In genomic region chr1:227303662-227304061, GRCh38 we compare ENCODE assay signal across 8 cellular contexts.
"Had no signal": no experiment of that assay in that cellular context is flagged by ENCODE, and none has a peak within 500 bp of the region (broad histone marks: within the 10 kb centered on the region; RNA-seq: fewer than 3 reads in every experiment).

No MANE protein-coding gene starts in this region.

- H3K36me3 ChIP-seq: HAP-1 had no signal

- H3K4me3 Mint-ChIP-seq: GM23338 had no signal

- H3K9me3 Mint-ChIP-seq: GM23338 had no signal

- ATAC-seq: GM23338, HCT116 had no signal

- H3K4me3 ChIP-seq: GM23338, HAP-1, K562 had no signal

- H3K27ac Mint-ChIP-seq: GM23338 had no signal

- H2AFZ ChIP-seq: GM23338 had no signal

- H3K4me2 ChIP-seq: GM23338 had no signal

- DNase-seq: IMR-90 had no signal

- FAIRE-seq: H1, H54, HTR-8/SVneo, K562 had no signal

- H3K9me3 ChIP-seq: HAP-1 had no signal
